16 cellular contexts compared by ENCODE assay signal in the genomic region with DNA sequence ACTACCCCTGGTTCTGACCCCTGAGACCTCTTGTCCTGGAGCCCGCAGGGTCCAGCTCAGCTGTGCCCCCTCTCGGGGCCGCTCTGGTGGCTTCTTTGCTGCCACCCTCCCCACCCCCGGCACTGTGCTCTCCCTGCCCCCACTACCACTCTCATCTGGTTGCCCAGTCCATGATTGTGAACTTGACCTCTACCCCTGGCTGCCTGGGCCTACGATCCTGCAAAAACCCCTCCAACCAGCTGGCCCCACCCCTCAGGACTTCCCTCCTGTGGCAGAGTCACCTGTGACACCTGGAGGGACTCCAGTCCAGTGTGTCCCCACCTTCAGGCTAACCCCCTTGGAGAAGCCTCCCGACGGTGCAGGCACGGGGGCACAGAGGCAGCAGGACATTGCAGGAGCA.
DNase-seq lines count a peak whose midpoint lies in the region; ATAC-seq, FAIRE-seq and TF ChIP-seq lines count a peak whose summit lies in the region.
"Had no signal": no experiment of that assay in that cellular context is flagged by ENCODE, and none has a peak within 500 bp of the region (broad histone marks: within the 10 kb centered on the region; RNA-seq: fewer than 3 reads in every experiment).

No MANE protein-coding gene starts in this region.

- H2BK120ac ChIP-seq in H1 (replicated peaks; ENCODE audit: low read depth, low read length): no peak overlapping the region

- no peak overlapping the region for H2BK20ac ChIP-seq in H1 (ENCODE audit: low read length)

- no peaks in the 10 kb centered on the region for H3K79me1 ChIP-seq in H1 (ENCODE audit: low read depth, low read length)

- 0 out of 2 replicates have a peak overlapping the region, but pooled peaks have one; percentile 65 for H2AK5ac ChIP-seq in H1 (ENCODE audit: low read depth, low read length)

- H3K4me1 ChIP-seq in BLaER1 (peaks cover 62% of the 10 kb centered on the region), H1 (replicated peaks in 1 of 4; ENCODE audit: control insufficient read depth in 3 of 4, insufficient read depth in 4 of 4, low read length in 3 of 4) (peaks cover 0 to 9% (median 0%) of the 10 kb centered on the region in 4 experiments; a peak in 2 of 7 replicates)
- peaks cover 34 to 65% (median 59%) of the 10 kb centered on the region in 10 experiments for H3K4me1 ChIP-seq in BLaER1 treated with 17β-estradiol and CSF1 and Interleukin-3, amounts not matched to agents 10 nM and 100 nM
- H3K4me1 ChIP-seq: BE2C, HAP-1 had no signal

- POLR2A ChIA-PET in H1 (lab: Charles Lee; ENCODE audit: partially characterized antibody): interaction anchor here (2.4 kb wide), 1 partner anchor 9 kb away, joined by 6 read pairs; no protein-coding TSS in a partner anchor

- H4K91ac ChIP-seq in H1 (replicated peaks; ENCODE audit: insufficient read length, low read length): no peak overlapping the region

- H3K27me3 ChIP-seq in BLaER1 (no peaks in the 10 kb centered on the region), H1 (replicated peaks in 1 of 4; ENCODE audit: control insufficient read depth in 3 of 4, extremely low read depth in 1 of 4, insufficient read depth in 3 of 4, low read length in 3 of 4) (peaks cover 0 to 2% (median 0%) of the 10 kb centered on the region in 4 experiments; a peak in 1 of 7 replicates)
- H3K27me3 ChIP-seq in BLaER1 treated with 17β-estradiol and CSF1 and Interleukin-3, amounts not matched to agents 10 nM and 100 nM: no peaks in the 10 kb centered on the region
- H3K27me3 ChIP-seq: BE2C had no signal

- no peak overlapping the region for H3K23ac ChIP-seq in H1 (ENCODE audit: insufficient read length)

- no peak overlapping the region for H2BK5ac ChIP-seq in H1 (ENCODE audit: low read depth, low read length)

- H3K4ac ChIP-seq in H1 (replicated peaks; ENCODE audit: insufficient read length, low read depth, low read length): no peak overlapping the region

- H3K27ac ChIP-seq in BLaER1: 0 out of 2 replicates have a peak overlapping the region, but pooled peaks have one; percentile 66
- H3K27ac ChIP-seq in BLaER1 treated with 17β-estradiol and CSF1 and Interleukin-3, amounts not matched to agents 10 nM and 100 nM: no peak overlapping the region
- H3K27ac ChIP-seq in H1 (ENCODE audit: low read depth, low read length): no peak overlapping the region
- H3K27ac ChIP-seq: HL-60 had no signal

- CTCF ChIA-PET in H1 (lab: Charles Lee; ENCODE audit: partially characterized antibody): interaction anchor here (1.2 to 2.3 kb wide), 2 partner anchors 15 to 28 kb away, joined by 3 to 12 read pairs; no protein-coding TSS in a partner anchor

- no peak for TF ChIP-seq CTCF in H1 (IDR thresholded peaks at IDR 0.05; ENCODE audit: control extremely low read depth in 1 of 3, insufficient read depth in 1 of 3, low read depth in 1 of 3, low read length in 3 of 3)

- peak overlapping the region; percentile 70 for H3K4me2 ChIP-seq in BLaER1
- peak overlapping the region in 9 of 11 experiments; percentile 31 to 86 (median 73); a peak in 16 of 22 replicates for H3K4me2 ChIP-seq in BLaER1 treated with 17β-estradiol and CSF1 and Interleukin-3, amounts not matched to agents 10 nM and 100 nM
- H3K4me2 ChIP-seq in H1 (ENCODE audit: insufficient read depth in 1 of 2, low read depth in 2 of 2, low read length in 2 of 2): no peak overlapping the region

- intact Hi-C loops in posterior vena cava (cut with DNase I): loop anchor here in 1 of 2 donors (5.0 kb wide), 1 partner anchor 353 kb away; no protein-coding TSS in a partner anchor

- H3K9me3 ChIP-seq in BLaER1 (no peaks in the 10 kb centered on the region), H1 (ENCODE audit: insufficient read depth in 2 of 2, low read depth in 1 of 2, low read length in 1 of 2) (no peaks in the 10 kb centered on the region)
- H3K9me3 ChIP-seq in BLaER1 treated with 17β-estradiol and CSF1 and Interleukin-3, amounts not matched to agents 10 nM and 100 nM (replicated peaks in 1 of 11): peaks cover 0 to 5% (median 0%) of the 10 kb centered on the region in 11 experiments; a peak in 2 of 22 replicates
- H3K9me3 ChIP-seq: BE2C, HAP-1 had no signal

- no peak overlapping the region for H4K5ac ChIP-seq in H1 (ENCODE audit: insufficient read length, low read depth, low read length)

- no peak overlapping the region for H3K18ac ChIP-seq in H1 (ENCODE audit: extremely low read depth, low read length)

- H3K36me3 ChIP-seq in BLaER1: no peaks in the 10 kb centered on the region
- peaks cover 0 to 25% (median 0%) of the 10 kb centered on the region in 11 experiments; a peak in 5 of 22 replicates for H3K36me3 ChIP-seq in BLaER1 treated with 17β-estradiol and CSF1 and Interleukin-3, amounts not matched to agents 10 nM and 100 nM
- no peaks in the 10 kb centered on the region for H3K36me3 ChIP-seq in H1 (ENCODE audit: control insufficient read depth in 2 of 4, insufficient read depth in 4 of 4, low read length in 3 of 4)
- H3K36me3 ChIP-seq: BE2C, HAP-1 had no signal

- DNase-seq in H1 (ENCODE audit: low read depth in 1 of 2, low spot score in 2 of 2): no peak
- DNase-seq in posterior vena cava (ENCODE audit: low spot score): peak; percentile 66
- DNase-seq in DMS153 (lab: John Stamatoyannopoulos, UW): no peak
- DNase-seq: ACHN; BE2C; CD4-positive, alpha-beta memory T cell; DMS79 treated with DMSO at 0.1 percent for 48 hours; GF-D8; IMR-90 had no signal

- no peak for TF ChIP-seq RAD21 in H1 (IDR thresholded peaks at IDR 0.05 in 1 of 2, conservative IDR thresholded peaks at IDR 0.05 in 1 of 2; ENCODE audit: low read depth in 2 of 2, low read length in 2 of 2)

- no peak for FAIRE-seq in H1 (lab: Jason Lieb, UNC)
- FAIRE-seq: A204.1, K562 had no signal

- H4K20me1 ChIP-seq in BLaER1: no peaks in the 10 kb centered on the region
- H4K20me1 ChIP-seq in BLaER1 treated with 17β-estradiol and CSF1 and Interleukin-3, amounts not matched to agents 10 nM and 100 nM: peaks cover 0 to 18% (median 0%) of the 10 kb centered on the region in 11 experiments; a peak in 2 of 22 replicates
- no peaks in the 10 kb centered on the region for H4K20me1 ChIP-seq in H1 (replicated peaks in 1 of 2; ENCODE audit: control insufficient read depth in 1 of 2, insufficient read depth in 2 of 2, low read length in 2 of 2)

- ATAC-seq in GM18867 (IDR thresholded peaks at IDR 0.05; ENCODE audit: unreplicated experiment): no peak
- ATAC-seq: K562 had no signal

- no peak for TF ChIP-seq EP300 in H1 (IDR thresholded peaks at IDR 0.05; ENCODE audit: borderline replicate concordance in 1 of 2, low read depth in 2 of 2, low read length in 2 of 2)

- no peaks in the 10 kb centered on the region for H3K79me2 ChIP-seq in H1 (ENCODE audit: control insufficient read depth in 1 of 2, insufficient read depth in 2 of 2, low read length in 2 of 2)

- H3K14ac ChIP-seq in H1 (ENCODE audit: insufficient read length): no peak overlapping the region

- H3K4me3 ChIP-seq in BLaER1: no peak overlapping the region
- H3K4me3 ChIP-seq in BLaER1 treated with 17β-estradiol and CSF1 and Interleukin-3, amounts not matched to agents 10 nM and 100 nM: no peak overlapping the region
- no peak overlapping the region for H3K4me3 ChIP-seq in H1 (ENCODE audit: extremely low read depth in 1 of 4, insufficient read depth in 2 of 4, low read depth in 3 of 4, low read length in 4 of 4)
- H3K4me3 ChIP-seq: HAP-1, K562 had no signal

- 0 out of 2 replicates have a peak overlapping the region, but pooled peaks have one; percentile 18 for H2BK15ac ChIP-seq in H1 (ENCODE audit: low read length)

- no peak overlapping the region for H4K8ac ChIP-seq in H1 (ENCODE audit: extremely low read depth, insufficient read depth, low read length)

- no peak for TF ChIP-seq POLR2A in H1 (IDR thresholded peaks at IDR 0.05; ENCODE audit: control extremely low read depth in 1 of 2, low read depth in 2 of 2, low read length in 2 of 2)

- peak overlapping the region; percentile 27; the same call in 1 of the 2 replicates for H2BK12ac ChIP-seq in H1 (ENCODE audit: low read depth, low read length)

- H3K23me2 ChIP-seq in H1 (ENCODE audit: low read depth, low read length): no peaks in the 10 kb centered on the region

- no peak overlapping the region for H2AFZ ChIP-seq in H1 (ENCODE audit: low read length)

- WGBS in H1 (ENCODE audit: extremely low coverage in 1 of 2, insufficient coverage in 1 of 2, insufficient read length in 1 of 2, insufficient replicate concordance in 2 of 2, low coverage in 1 of 2, low lambda C conversion rate in 2 of 2, missing lambda C conversion rate in 1 of 2), 2 experiments: 89% methylated on average over 7 of the region's 8 CpGs; no CpG with 5 or more reads in 1 of the 2 experiments

- H3K56ac ChIP-seq in H1 (replicated peaks; ENCODE audit: insufficient read length, low read depth, low read length): no peak overlapping the region

- H3K9ac ChIP-seq in BLaER1 (no peak overlapping the region), H1 (replicated peaks in 1 of 4; ENCODE audit: extremely low read depth in 1 of 4, low read depth in 3 of 4, low read length in 3 of 4) (no peak overlapping the region)
- H3K9ac ChIP-seq in BLaER1 treated with 17β-estradiol and CSF1 and Interleukin-3, amounts not matched to agents 10 nM and 100 nM: no peak overlapping the region

TF ChIP-seq in H1, 55 proteins besides CTCF, POLR2A, EP300 and RAD21 (continues in another document):
- TF ChIP-seq TCF12 (IDR thresholded peaks at IDR 0.05; ENCODE audit: low read depth, low read length): no peak
- no peak for TF ChIP-seq TAF7 (optimal IDR thresholded peaks at IDR 0.05; ENCODE audit: borderline replicate concordance, low read depth, low read length)
- TF ChIP-seq FOSL1 (IDR thresholded peaks at IDR 0.05; ENCODE audit: insufficient read depth, low read depth, low read length): no peak
- no peak for TF ChIP-seq KDM4A (IDR thresholded peaks at IDR 0.05; ENCODE audit: low read depth, low read length, severe bottlenecking)
- TF ChIP-seq NANOG (IDR thresholded peaks at IDR 0.05; ENCODE audit: insufficient read depth, low read depth, low read length, poor library complexity, severe bottlenecking): no peak
- no peak for TF ChIP-seq YY1 (IDR thresholded peaks at IDR 0.05; ENCODE audit: low read depth, low read length)
- TF ChIP-seq CHD1 (IDR thresholded peaks at IDR 0.05; ENCODE audit: low read depth, low read length): no peak

Comparison
In these comparisons a context has a peak if more than half of its experiments do, and no peak if none do; other contexts are left out.
1. H3K4me2 ChIP-seq: peak in BLaER1 (single experiment) and BLaER1 treated with 17β-estradiol and CSF1 and Interleukin-3, amounts not matched to agents 10 nM and 100 nM (9 of 11); none in H1 (0 of 2).